1 cellular context compared by ENCODE assay signal in the genomic region with DNA sequence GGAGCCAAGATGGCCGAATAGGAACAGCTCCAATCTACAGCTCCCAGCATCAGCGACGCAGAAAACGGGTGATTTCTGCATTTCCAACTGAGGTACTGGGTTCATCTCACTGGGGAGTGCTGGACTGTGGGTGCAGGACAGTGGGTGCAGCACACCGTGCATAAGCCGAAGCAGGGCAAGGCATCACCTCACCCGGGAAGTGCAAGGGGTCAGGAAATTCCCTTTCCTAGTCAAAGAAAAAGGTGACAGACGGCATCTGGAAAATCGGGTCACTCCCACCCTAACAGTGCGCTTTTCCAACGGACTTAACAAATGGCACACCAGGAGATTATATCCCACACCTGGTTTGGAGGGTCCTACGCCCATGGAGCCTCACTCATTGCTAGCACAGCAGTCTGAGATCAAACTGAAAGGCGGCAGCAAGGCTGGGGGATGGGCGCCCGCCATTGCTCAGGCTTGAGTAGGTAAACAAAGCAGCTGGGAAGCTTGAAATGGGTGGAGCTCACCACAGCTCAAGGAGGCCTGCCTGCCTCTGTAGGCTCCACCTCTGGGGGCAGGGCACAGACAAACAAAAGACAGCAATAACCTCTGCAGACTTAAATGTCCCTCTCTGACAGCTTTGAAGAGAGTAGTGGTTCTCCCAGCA.
TF ChIP-seq lines count a peak whose summit lies in the region.

No MANE protein-coding gene starts in this region.

TF ChIP-seq in K562, 482 proteins besides CTCF, POLR2A, EP300 and RAD21:
- TF ChIP-seq YY1 (IDR thresholded peaks at IDR 0.05; ENCODE audit: borderline replicate concordance in 1 of 3, control insufficient read depth in 1 of 3, extremely low read depth in 1 of 3, insufficient read depth in 3 of 3, insufficient read length in 1 of 3, insufficient replicate concordance in 2 of 3, low read depth in 1 of 3, low read length in 2 of 3) (peak in 2 of 3 experiments; percentile 60 to 76), ZSCAN29 (IDR thresholded peaks at IDR 0.05) (0 out of 2 replicates have a peak, but pooled peaks have one; percentile 41), NRF1 (conservative IDR thresholded peaks at IDR 0.05 in 1 of 2, IDR thresholded peaks at IDR 0.05 in 1 of 2) (peak; percentile 16 to 30; a peak in 1 of 4 replicates), FOXA3 (CRISPR knock-in tag; conservative IDR thresholded peaks at IDR 0.05 in 1 of 2, IDR thresholded peaks at IDR 0.05 in 1 of 2) (peak; percentile 71 to 90), CHAMP1 (IDR thresholded peaks at IDR 0.05) (0 out of 2 replicates have a peak, but pooled peaks have one; percentile 29), HDAC2 (IDR thresholded peaks at IDR 0.05) (0 out of 2 replicates have a peak, but pooled peaks have one; percentile 10), TFAP4 (CRISPR knock-in tag; IDR thresholded peaks at IDR 0.05; ENCODE audit: borderline replicate concordance) (peak; percentile 63; the same call in 1 of the 2 replicates), FOXK2 (conservative IDR thresholded peaks at IDR 0.05 in 1 of 2, IDR thresholded peaks at IDR 0.05 in 1 of 2; ENCODE audit: low read depth in 2 of 2) (peak; percentile 84 to 85; a peak in 3 of 4 replicates), NFRKB (IDR thresholded peaks at IDR 0.05; ENCODE audit: low read depth) (peak; percentile 60; the same call in 1 of the 2 replicates)
- TF ChIP-seq, protein P1, sequence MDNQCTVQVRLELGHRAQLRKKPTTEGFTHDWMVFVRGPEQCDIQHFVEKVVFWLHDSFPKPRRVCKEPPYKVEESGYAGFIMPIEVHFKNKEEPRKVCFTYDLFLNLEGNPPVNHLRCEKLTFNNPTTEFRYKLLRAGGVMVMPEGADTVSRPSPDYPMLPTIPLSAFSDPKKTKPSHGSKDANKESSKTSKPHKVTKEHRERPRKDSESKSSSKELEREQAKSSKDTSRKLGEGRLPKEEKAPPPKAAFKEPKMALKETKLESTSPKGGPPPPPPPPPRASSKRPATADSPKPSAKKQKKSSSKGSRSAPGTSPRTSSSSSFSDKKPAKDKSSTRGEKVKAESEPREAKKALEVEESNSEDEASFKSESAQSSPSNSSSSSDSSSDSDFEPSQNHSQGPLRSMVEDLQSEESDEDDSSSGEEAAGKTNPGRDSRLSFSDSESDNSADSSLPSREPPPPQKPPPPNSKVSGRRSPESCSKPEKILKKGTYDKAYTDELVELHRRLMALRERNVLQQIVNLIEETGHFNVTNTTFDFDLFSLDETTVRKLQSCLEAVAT (IDR thresholded peaks at IDR 0.05): peak in 1 of 2 experiments; percentile 60; a peak in 2 of 4 replicates
